ENCODE assay signal across 8 cellular contexts in genomic region chr22:22687638-22688500, GRCh38. TPM values are rescaled to one million over a fixed set of nuclear protein-coding genes. Genes with fewer than 3 reads are reported as not detected.
DNase-seq lines count a peak whose midpoint lies in the region; ATAC-seq lines count a peak whose summit lies in the region.

No MANE protein-coding gene starts in this region.

- POLR2A ChIA-PET in T-cell (lab: Charles Lee), result no interaction called here

- no peak overlapping the region for H3K27ac Mint-ChIP-seq in T-cell

- H3K27me3 Mint-ChIP-seq in T-cell, result no peaks in the 10 kb centered on the region

- no peak overlapping the region for H3K4me3 Mint-ChIP-seq in T-cell

- DNase-seq in NCI-H2029 treated with DMSO at 0.1 percent for 48 hours (lab: John Stamatoyannopoulos, UW) (peak; percentile 13), NCI-H2029 (lab: John Stamatoyannopoulos, UW) (no peak), HuH-7.5 (ENCODE audit: low spot score) (peak; percentile 37), T-cell (peak in 4 of 34 experiments; percentile 12 to 17 (median 14)), myocyte (ENCODE audit: low read depth) (peak; percentile 56), OCI-M2 (lab: John Stamatoyannopoulos, UW; ENCODE audit: unreplicated experiment) (no peak)

- no peaks in the 10 kb centered on the region for H3K9me3 Mint-ChIP-seq in T-cell

- peaks cover 0 to 12% (median 0%) of the 10 kb centered on the region in 3 donors for H3K4me1 Mint-ChIP-seq in T-cell

- CTCF ChIA-PET in T-cell (lab: Charles Lee), result no interaction called here

- ATAC-seq in T-cell (replicated peaks in 1 of 4), result peak in 3 of 4 experiments; percentile 45 to 63 (median 49)
- ATAC-seq in esophagus mucosa, result peak; percentile 68
- no peak for ATAC-seq in GM21515 (IDR thresholded peaks at IDR 0.05; ENCODE audit: unreplicated experiment)

- no peaks in the 10 kb centered on the region for H3K36me3 Mint-ChIP-seq in T-cell

RNA-seq across cellular contexts. Expression of gene GGTLC2, which starts 43.5 kb away (rescaled TPM):
- total RNA-seq in T-cell, result not detected
- total RNA-seq in esophagus mucosa, result not detected
- not detected in 2 replicates for total RNA-seq in myocyte
- polyA plus RNA-seq in myocyte (2012), result not detected

Comparison
In these comparisons a context has a peak if more than half of its experiments do, and no peak if none do; other contexts are left out.
1. DNase-seq: peak in NCI-H2029 treated with DMSO at 0.1 percent for 48 hours (single experiment), HuH-7.5 (single experiment) and myocyte (single experiment); none in NCI-H2029 (single experiment) and OCI-M2 (single experiment).